1 cellular context compared by ENCODE assay signal in genomic region chr21:42722808-42723470, GRCh38.
TF ChIP-seq lines count a peak whose summit lies in the region.

No MANE protein-coding gene starts in this region.

TF ChIP-seq in HepG2, 621 proteins besides CTCF, POLR2A, EP300 and RAD21 (continued from another document):
- TF ChIP-seq ZNF687 (CRISPR knock-in tag; IDR thresholded peaks at IDR 0.05) (peak; percentile 51), SIX4 (CRISPR knock-in tag; IDR thresholded peaks at IDR 0.05) (no peak)
